ENCODE assay signal across 14 cellular contexts in the genomic region with DNA sequence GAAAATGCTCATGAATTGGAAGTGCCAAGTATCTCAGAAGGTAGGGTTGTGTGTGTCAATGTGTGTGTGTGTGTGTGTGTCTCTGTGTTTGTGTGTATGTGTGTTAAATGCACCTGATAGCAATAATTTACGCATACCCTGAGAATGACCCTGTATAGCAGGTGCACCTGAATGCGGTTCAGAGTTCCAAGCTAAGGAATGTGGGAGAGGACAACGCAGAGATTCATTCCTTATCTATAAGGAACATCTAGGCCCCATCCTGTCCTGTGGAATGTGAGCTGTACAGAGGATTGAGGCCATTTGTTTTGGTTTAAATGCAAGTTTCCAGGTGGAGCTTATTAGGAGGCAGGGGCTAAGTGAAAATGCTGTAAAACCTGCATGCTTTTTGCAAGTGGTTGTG. TPM values are rescaled to one million over a fixed set of nuclear protein-coding genes. Genes with fewer than 3 reads are reported as not detected.
DNase-seq lines count a peak whose midpoint lies in the region; ATAC-seq and TF ChIP-seq lines count a peak whose summit lies in the region.
"Had no signal": no experiment of that assay in that cellular context is flagged by ENCODE, and none has a peak within 500 bp of the region (broad histone marks: within the 10 kb centered on the region; RNA-seq: fewer than 3 reads in every experiment).

No MANE protein-coding gene starts in this region.

- peak overlapping the region; percentile 71 for H3K14ac ChIP-seq in IMR-90 (replicated peaks; ENCODE audit: low read depth, low read length)

- H3K56ac ChIP-seq in IMR-90 (ENCODE audit: extremely low read depth, insufficient read depth, low read length), result no peak overlapping the region

- H3K9me3 ChIP-seq in IMR-90 (ENCODE audit: control insufficient read depth, insufficient read depth, low read length) (no peaks in the 10 kb centered on the region), breast epithelium (no peaks in the 10 kb centered on the region)
- H3K9me3 ChIP-seq: HAP-1 had no signal

- H2AK9ac ChIP-seq in IMR-90 (replicated peaks; ENCODE audit: low read depth, low read length, poor library complexity), result no peak overlapping the region

- H4K8ac ChIP-seq in IMR-90 (ENCODE audit: low read depth in 2 of 2, low read length in 2 of 2), result peak overlapping the region; percentile 22 to 36; a peak in 1 of 4 replicates

- H3K27ac ChIP-seq in IMR-90 (ENCODE audit: insufficient read depth, low read length) (no peak overlapping the region), breast epithelium (peak overlapping the region; percentile 13 to 31)
- H3K27ac ChIP-seq: RWPE1, stomach had no signal

- H3K4me2 ChIP-seq in IMR-90 (ENCODE audit: low read depth, low read length), result no peak overlapping the region

- peaks cover 8% of the 10 kb centered on the region for H3K36me3 Mint-ChIP-seq in activated CD4-positive, alpha-beta T cell treated with anti-CD3 and anti-CD28 coated beads, Interleukin-2, amount 10 ng/mL, durations not matched to agents 7 days and 5 days (ENCODE audit: low read depth)
- no peaks in the 10 kb centered on the region for H3K36me3 Mint-ChIP-seq in progenitor cell of endocrine pancreas (ENCODE audit: insufficient read depth)
- no peaks in the 10 kb centered on the region for H3K36me3 Mint-ChIP-seq in glutamatergic neuron (ENCODE audit: unreplicated experiment)

- H3K36me3 ChIP-seq in IMR-90 (ENCODE audit: control insufficient read depth, insufficient read depth, low read length), result no peaks in the 10 kb centered on the region
- no peaks in the 10 kb centered on the region for H3K36me3 ChIP-seq in breast epithelium
- H3K36me3 ChIP-seq: HAP-1, stomach had no signal

- H2BK120ac ChIP-seq in IMR-90 (ENCODE audit: low read depth, low read length), result peak overlapping the region; percentile 78

- peaks cover 43% of the 10 kb centered on the region for H3K4me1 Mint-ChIP-seq in activated CD4-positive, alpha-beta T cell treated with anti-CD3 and anti-CD28 coated beads, Interleukin-2, amount 10 ng/mL, durations not matched to agents 7 days and 5 days
- H3K4me1 Mint-ChIP-seq in progenitor cell of endocrine pancreas (ENCODE audit: low read depth), result peaks cover 35% of the 10 kb centered on the region
- no peaks in the 10 kb centered on the region for H3K4me1 Mint-ChIP-seq in glutamatergic neuron (ENCODE audit: low read depth, unreplicated experiment)

- H3K4me3 ChIP-seq in IMR-90 (ENCODE audit: insufficient read depth, low read depth, low read length) (no peak overlapping the region), breast epithelium (no peak overlapping the region)
- H3K4me3 ChIP-seq: HAP-1, stomach had no signal

- TF ChIP-seq CTCF in IMR-90 (conservative IDR thresholded peaks at IDR 0.05; ENCODE audit: low read depth, low read length) (no peak), breast epithelium (IDR thresholded peaks at IDR 0.05) (no peak), progenitor cell of endocrine pancreas (IDR thresholded peaks at IDR 0.05; ENCODE audit: unreplicated experiment) (no peak), glutamatergic neuron (IDR thresholded peaks at IDR 0.05; ENCODE audit: partially characterized antibody, unreplicated experiment) (no peak)

- H3K4me3 Mint-ChIP-seq in activated CD4-positive, alpha-beta T cell treated with anti-CD3 and anti-CD28 coated beads, Interleukin-2, amount 10 ng/mL, durations not matched to agents 7 days and 5 days, result no peak overlapping the region
- no peak overlapping the region for H3K4me3 Mint-ChIP-seq in progenitor cell of endocrine pancreas (ENCODE audit: low read depth)
- H3K4me3 Mint-ChIP-seq in glutamatergic neuron (ENCODE audit: unreplicated experiment), result no peak overlapping the region

- H2BK20ac ChIP-seq in IMR-90 (ENCODE audit: low read depth, low read length), result peak overlapping the region; percentile 85

- H4K20me1 ChIP-seq in IMR-90 (ENCODE audit: insufficient read depth, low read length), result no peaks in the 10 kb centered on the region

- peak overlapping the region; percentile 52 for H2BK5ac ChIP-seq in IMR-90 (ENCODE audit: low read depth, low read length, poor library complexity, severe bottlenecking)

- peak overlapping the region; percentile 20; the same call in 1 of the 2 replicates for H4K5ac ChIP-seq in IMR-90 (ENCODE audit: low read depth, low read length)

- peak overlapping the region; percentile 90; the same call in 1 of the 2 replicates for H2AK5ac ChIP-seq in IMR-90 (ENCODE audit: low read depth, low read length)

- CTCF ChIA-PET in activated CD4-positive, alpha-beta T cell treated with anti-CD3 and anti-CD28 coated beads, Interleukin-2, amount 10 ng/mL, durations not matched to agents 7 days and 5 days (lab: Charles Lee), result interaction anchor here (1.2 to 1.8 kb wide), 2 partner anchors 10 to 36 kb away, joined by 3 to 6 read pairs; no protein-coding TSS in a partner anchor
- CTCF ChIA-PET in IMR-90 (lab: Yijun Ruan, JAX), result no interaction called here

- peaks cover 18% of the 10 kb centered on the region for H3K9me1 ChIP-seq in IMR-90 (ENCODE audit: insufficient read depth, low read length)

- peaks cover 21% of the 10 kb centered on the region for H3K9me3 Mint-ChIP-seq in activated CD4-positive, alpha-beta T cell treated with anti-CD3 and anti-CD28 coated beads, Interleukin-2, amount 10 ng/mL, durations not matched to agents 7 days and 5 days
- H3K9me3 Mint-ChIP-seq in progenitor cell of endocrine pancreas (ENCODE audit: low read depth), result peaks cover 9% of the 10 kb centered on the region
- H3K9me3 Mint-ChIP-seq in glutamatergic neuron (ENCODE audit: unreplicated experiment), result no peaks in the 10 kb centered on the region

- BruUV-seq in IMR-90 (replicated peaks; lab: Mats Ljungman, UMichigan), result no TSS peak

- peak overlapping the region; percentile 66; the same call in 1 of the 2 replicates for H4K91ac ChIP-seq in IMR-90 (ENCODE audit: insufficient read depth, low read depth, low read length)

- no peaks in the 10 kb centered on the region for H3K79me1 ChIP-seq in IMR-90 (ENCODE audit: low read depth in 1 of 2, low read length in 2 of 2)

- no peak for DNase-seq in activated CD4-positive, alpha-beta T cell treated with anti-CD3 and anti-CD28 coated beads, Interleukin-2, amount 10 ng/mL, durations not matched to agents 7 days and 5 days
- no peak for DNase-seq in activated CD4-positive, alpha-beta T cell treated with anti-CD3 and anti-CD28 coated beads for 4 hours
- no peak for DNase-seq in IMR-90
- no peak for DNase-seq in breast epithelium (ENCODE audit: low spot score in 2 of 2)
- DNase-seq in progenitor cell of endocrine pancreas (ENCODE audit: low spot score, unreplicated experiment), result no peak
- DNase-seq in NCI-H2081 (lab: John Stamatoyannopoulos, UW), result no peak
- no peak for DNase-seq in activated CD4-positive, CD25-positive, alpha-beta regulatory T cell (lab: John Stamatoyannopoulos, UW)
- DNase-seq in glutamatergic neuron, result no peak
- DNase-seq: ACHN, cerebellar nuclear complex, NCI-H1930, stomach had no signal

- H3K27me3 Mint-ChIP-seq in activated CD4-positive, alpha-beta T cell treated with anti-CD3 and anti-CD28 coated beads, Interleukin-2, amount 10 ng/mL, durations not matched to agents 7 days and 5 days, result peaks cover 7% of the 10 kb centered on the region
- H3K27me3 Mint-ChIP-seq in progenitor cell of endocrine pancreas (no peaks in the 10 kb centered on the region), glutamatergic neuron (ENCODE audit: unreplicated experiment) (no peaks in the 10 kb centered on the region)

- H3K23ac ChIP-seq in IMR-90 (ENCODE audit: low read depth, low read length), result 0 out of 2 replicates have a peak overlapping the region, but pooled peaks have one; percentile 11

- peak overlapping the region; percentile 87; the same call in 2 of the 3 replicates for H2BK15ac ChIP-seq in IMR-90 (ENCODE audit: low read depth, low read length)

- no CpG with 5 or more reads among the region's 3 CpGs for WGBS in IMR-90 (ENCODE audit: extremely low coverage in 2 of 2, insufficient read length in 1 of 2), 2 experiments

- no peak overlapping the region for H3K9ac ChIP-seq in IMR-90 (ENCODE audit: low read depth, low read length)

- peak overlapping the region; percentile 68; the same call in 1 of the 2 replicates for H3K4ac ChIP-seq in IMR-90 (ENCODE audit: low read depth, low read length)

- peaks cover 16% of the 10 kb centered on the region for H3K4me1 ChIP-seq in IMR-90 (ENCODE audit: control insufficient read depth, insufficient read depth, low read length)
- no peaks in the 10 kb centered on the region for H3K4me1 ChIP-seq in breast epithelium

- TF ChIP-seq POLR2A in IMR-90 (IDR thresholded peaks at IDR 0.05; ENCODE audit: low read depth, low read length) (no peak), breast epithelium (IDR thresholded peaks at IDR 0.05) (no peak)

- H3K18ac ChIP-seq in IMR-90 (ENCODE audit: low read depth, low read length), result peak overlapping the region; percentile 79; the same call in 1 of the 2 replicates

- POLR2A ChIA-PET in activated CD4-positive, alpha-beta T cell treated with anti-CD3 and anti-CD28 coated beads, Interleukin-2, amount 10 ng/mL, durations not matched to agents 7 days and 5 days (lab: Charles Lee), result no interaction called here
- POLR2A ChIA-PET in IMR-90 (lab: Charles Lee; ENCODE audit: unreplicated experiment), result no interaction called here

- no peak for TF ChIP-seq RAD21 in IMR-90 (IDR thresholded peaks at IDR 0.05; ENCODE audit: low read length)

- H3K27ac Mint-ChIP-seq in activated CD4-positive, alpha-beta T cell treated with anti-CD3 and anti-CD28 coated beads, Interleukin-2, amount 10 ng/mL, durations not matched to agents 7 days and 5 days, result peak overlapping the region; percentile 89
- peak overlapping the region; percentile 88 for H3K27ac Mint-ChIP-seq in progenitor cell of endocrine pancreas
- H3K27ac Mint-ChIP-seq in glutamatergic neuron (ENCODE audit: unreplicated experiment), result no peak overlapping the region

- dilution Hi-C loops in IMR-90 (cut with HindIII; ENCODE audit: low sequenced_read_pairs, unreplicated experiment), result no loop called here

- in situ Hi-C loops in IMR-90 (cut with MboI; ENCODE audit: low sequenced_read_pairs), result no loop called here

- H2AFZ ChIP-seq in IMR-90 (replicated peaks; ENCODE audit: low read length, poor library complexity), result no peak overlapping the region

- no peaks in the 10 kb centered on the region for H3K27me3 ChIP-seq in IMR-90 (ENCODE audit: control insufficient read depth, insufficient read depth, low read length)
- H3K27me3 ChIP-seq in breast epithelium, result no peaks in the 10 kb centered on the region
- H3K27me3 ChIP-seq: stomach had no signal

- ATAC-seq in IMR-90 (ENCODE audit: low read depth), result no peak

- intact Hi-C loops in IMR-90 (cut with micrococcal nuclease), result no loop called here
- intact Hi-C loops in breast epithelium (cut with DNase I; ENCODE audit: low total_unique reads), result no loop called here

RNA-seq across cellular contexts. Expression of a gene that starts 49.1 kb away (rescaled TPM):
- 10 to 100 TPM in 1 of 2 experiments, 1 to 10 TPM in 1; 8.7 to 11.1 TPM for total RNA-seq in activated CD4-positive, alpha-beta T cell treated with anti-CD3 and anti-CD28 coated beads, Interleukin-2, amount 10 ng/mL, durations not matched to agents 7 days and 5 days
- total RNA-seq in IMR-90 (2012; rRNA removed), result 80.7 and 106 TPM in 2 replicates
- polyA plus RNA-seq in IMR-90 (2012; rRNA removed), result 24.6 and 27.4 TPM in 2 replicates
- polyA plus RNA-seq in IMR-90 (2012; cell fraction: cytosol; rRNA removed), result 5.2 and 6.1 TPM in 2 replicates
- polyA plus RNA-seq in IMR-90 (2012; cell fraction: nucleus; rRNA removed; ENCODE audit: low replicate concordance), result 4.6 and 39.1 TPM in 2 replicates
- 10 to 100 TPM; 13.0 to 19.6 (median 19.3) TPM for total RNA-seq in breast epithelium
- total RNA-seq in progenitor cell of endocrine pancreas, result 12.3 and 14.2 TPM in 2 replicates
- 3.7 TPM for total RNA-seq in glutamatergic neuron (ENCODE audit: unreplicated experiment)
